Comparison of ENCODE assay signal across 33 cellular contexts in genomic region chr6:79427721-79428120, GRCh38.
"Had no signal": no experiment of that assay in that cellular context is flagged by ENCODE, and none has a peak within 500 bp of the region (broad histone marks: within the 10 kb centered on the region; RNA-seq: fewer than 3 reads in every experiment).

No MANE protein-coding gene starts in this region.

- DNase-seq: activated CD4-positive, alpha-beta T cell treated with anti-CD3 and anti-CD28 coated beads for 1 hour; activated CD4-positive, alpha-beta T cell treated with anti-CD3 and anti-CD28 coated beads for 48 hours; activated CD4-positive, alpha-beta T cell treated with anti-CD3 and anti-CD28 coated beads, Interleukin-2, amount 50 U/mL, for 4 hours; activated CD4-positive, CD25-positive, alpha-beta regulatory T cell; activated CD8-positive, alpha-beta T cell treated with anti-CD3 and anti-CD28 coated beads for 36 hours; activated gamma-delta T cell; activated naive CD4-positive, alpha-beta T cell treated with Interleukin-2 at 50 U/mL for 16 hours; activated naive CD8-positive, alpha-beta T cell treated with anti-CD3 and anti-CD28 coated beads, Interleukin-2, amount 10 ng/mL, durations not matched to agents 7 days and 5 days; activated T-cell treated with anti-CD3 and anti-CD28 coated beads, Interleukin-2, amount 50 U/mL, for 1 hour; activated T-cell treated with anti-CD3 and anti-CD28 coated beads, Interleukin-2, amount 50 U/mL, for 72 hours; body of pancreas; caudate nucleus; cerebellar nuclear complex; NCI-H1092 treated with DMSO at 0.1 percent for 48 hours; NCI-H1417; NCI-H146; NCI-H187; NCI-H2081; NCI-H345; NCI-H524 treated with DMSO at 0.1 percent for 48 hours; NCI-H748 treated with DMSO at 0.1 percent for 48 hours; NK-92 treated with Interleukin-12 subunit alpha and Interleukin-12 subunit beta, amount 100 ng/mL, for 24 hours; PC-9; SIG-M5; SW 1271; T-helper 1 cell; T-helper 2 cell; T-helper 9 cell; WERI-Rb-1 had no signal

- ATAC-seq: activated CD8-positive, alpha-beta T cell treated with anti-CD3 and anti-CD28 coated beads for 36 hours; activated T-cell treated with anti-CD3 and anti-CD28 coated beads, Interleukin-2, amount 50 U/mL, for 72 hours; activated T-helper 17 cell treated with anti-CD3 and anti-CD28 coated beads, Interleukin-2, amount 50 U/mL, for 72 hours; body of pancreas; K562; Right ventricle myocardium inferior had no signal

- H3K27ac ChIP-seq: body of pancreas, PC-9, RWPE1, WERI-Rb-1 had no signal

- H3K4me1 ChIP-seq: body of pancreas had no signal

- H3K9me3 ChIP-seq: body of pancreas had no signal

- H3K4me3 ChIP-seq: body of pancreas, K562, PC-9 had no signal

- H3K27me3 ChIP-seq: body of pancreas had no signal

- H3K36me3 ChIP-seq: WERI-Rb-1 had no signal
